In the genomic region with DNA sequence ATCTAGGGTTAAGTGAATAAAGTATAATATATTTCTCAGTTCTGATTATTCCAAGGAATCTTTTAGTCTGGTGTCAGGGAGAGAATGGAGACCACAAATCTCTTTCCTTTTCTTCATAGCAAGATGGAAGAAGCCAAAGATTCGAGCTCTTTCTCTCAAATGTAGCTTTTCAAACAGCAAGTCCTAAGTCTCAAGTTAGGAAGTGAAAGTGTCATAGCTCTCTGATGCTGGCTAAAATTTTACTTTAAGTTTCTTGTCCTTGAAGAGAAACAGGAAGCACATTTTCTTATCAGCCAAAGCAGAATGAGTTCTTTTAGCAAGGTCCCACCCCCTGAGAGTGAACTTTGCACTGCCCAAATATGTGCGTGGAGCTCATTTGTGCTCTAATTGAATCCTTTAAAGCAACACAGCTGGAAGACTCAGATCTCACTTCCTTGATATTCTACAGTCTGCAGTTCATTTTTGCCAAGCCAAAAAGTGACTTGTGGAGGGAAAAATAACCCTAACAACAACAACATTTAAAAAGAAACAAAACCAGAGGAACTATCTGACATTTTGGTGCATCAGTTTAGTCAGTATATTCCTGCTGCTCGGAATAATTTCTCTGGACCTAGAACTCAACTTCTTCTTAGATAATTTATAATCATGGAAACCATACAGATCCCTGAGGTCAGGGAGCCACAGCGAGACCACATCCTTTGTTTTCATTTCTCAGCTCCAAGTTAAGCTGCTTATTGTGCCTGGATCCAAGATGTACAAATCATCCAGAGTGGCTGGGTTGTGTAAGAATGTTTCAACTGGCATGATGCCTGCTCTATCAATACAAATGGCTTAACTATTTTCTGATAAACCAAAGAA, we compare ENCODE assay signal across 8 cellular contexts.
DNase-seq lines count a peak whose midpoint lies in the region; ATAC-seq and TF ChIP-seq lines count a peak whose summit lies in the region.

No MANE protein-coding gene starts in this region.

- H3K27me3 Mint-ChIP-seq in activated T-cell treated with anti-CD3 and anti-CD28 coated beads, Interleukin-2, amount 50 U/mL, for 4 hours (ENCODE audit: low read depth), result peaks cover 7% of the 10 kb centered on the region

- DNase-seq in CMK (ENCODE audit: low read depth), result peak; percentile 81
- DNase-seq in UCSD-AML1 (lab: John Stamatoyannopoulos, UW; ENCODE audit: unreplicated experiment), result peak; percentile 59
- peak; percentile 88 for DNase-seq in glomerular endothelial cell (ENCODE audit: extremely low read depth, low read depth, low spot score)
- DNase-seq in sigmoid colon, result peak; percentile 72
- DNase-seq in cerebellum (ENCODE audit: low spot score), result no peak
- no peak for DNase-seq in activated T-cell treated with anti-CD3 and anti-CD28 coated beads, Interleukin-2, amount 50 U/mL, for 4 hours

- H3K27ac ChIP-seq in sigmoid colon, result peak overlapping the region; percentile 51 to 70 (median 58)

- 7 to 13% methylated on average over 4 of the region's 4 CpGs for WGBS in sigmoid colon, 2 donors

- peak in 1 of 4 donors; percentile 1 for TF ChIP-seq EP300 in sigmoid colon (IDR thresholded peaks at IDR 0.05)

- no peak overlapping the region for H3K4me3 ChIP-seq in sigmoid colon

- H3K36me3 Mint-ChIP-seq in activated T-cell treated with anti-CD3 and anti-CD28 coated beads, Interleukin-2, amount 50 U/mL, for 4 hours (ENCODE audit: insufficient read depth), result no peaks in the 10 kb centered on the region

- peaks cover 18% of the 10 kb centered on the region for H3K4me1 Mint-ChIP-seq in activated T-cell treated with anti-CD3 and anti-CD28 coated beads, Interleukin-2, amount 50 U/mL, for 4 hours (ENCODE audit: low read depth)

- peaks cover 0 to 18% (median 13%) of the 10 kb centered on the region in 4 donors for H3K4me1 ChIP-seq in sigmoid colon

- no peaks in the 10 kb centered on the region for H3K27me3 ChIP-seq in sigmoid colon

- intact Hi-C loops in sigmoid colon (cut with DNase I), result no loop called here

- ATAC-seq in GM19455 (IDR thresholded peaks at IDR 0.05; ENCODE audit: unreplicated experiment) (peak; percentile 99), HG03457 (IDR thresholded peaks at IDR 0.05; ENCODE audit: unreplicated experiment) (peak; percentile 100)
- ATAC-seq in activated T-cell treated with anti-CD3 and anti-CD28 coated beads, Interleukin-2, amount 50 U/mL, for 4 hours, result no peak

- H3K36me3 ChIP-seq in sigmoid colon, result no peaks in the 10 kb centered on the region

- no peaks in the 10 kb centered on the region for H3K9me3 Mint-ChIP-seq in activated T-cell treated with anti-CD3 and anti-CD28 coated beads, Interleukin-2, amount 50 U/mL, for 4 hours

- no peak for TF ChIP-seq CTCF in sigmoid colon (IDR thresholded peaks at IDR 0.05)

- no peak for TF ChIP-seq POLR2A in sigmoid colon (IDR thresholded peaks at IDR 0.05)

- no peaks in the 10 kb centered on the region for H3K9me3 ChIP-seq in sigmoid colon

- H3K4me3 Mint-ChIP-seq in activated T-cell treated with anti-CD3 and anti-CD28 coated beads, Interleukin-2, amount 50 U/mL, for 4 hours, result no peak overlapping the region

Comparison
In these comparisons a context has a peak if more than half of its experiments do, and no peak if none do; other contexts are left out.
1. DNase-seq: peak in CMK (single experiment), UCSD-AML1 (single experiment), glomerular endothelial cell (single experiment) and sigmoid colon (single experiment); none in cerebellum (single experiment) and activated T-cell treated with anti-CD3 and anti-CD28 coated beads, Interleukin-2, amount 50 U/mL, for 4 hours (single experiment).
2. ATAC-seq: peak in GM19455 (single experiment) and HG03457 (single experiment); none in activated T-cell treated with anti-CD3 and anti-CD28 coated beads, Interleukin-2, amount 50 U/mL, for 4 hours (0 of 2).